8 cellular contexts compared by ENCODE assay signal in the genomic region with DNA sequence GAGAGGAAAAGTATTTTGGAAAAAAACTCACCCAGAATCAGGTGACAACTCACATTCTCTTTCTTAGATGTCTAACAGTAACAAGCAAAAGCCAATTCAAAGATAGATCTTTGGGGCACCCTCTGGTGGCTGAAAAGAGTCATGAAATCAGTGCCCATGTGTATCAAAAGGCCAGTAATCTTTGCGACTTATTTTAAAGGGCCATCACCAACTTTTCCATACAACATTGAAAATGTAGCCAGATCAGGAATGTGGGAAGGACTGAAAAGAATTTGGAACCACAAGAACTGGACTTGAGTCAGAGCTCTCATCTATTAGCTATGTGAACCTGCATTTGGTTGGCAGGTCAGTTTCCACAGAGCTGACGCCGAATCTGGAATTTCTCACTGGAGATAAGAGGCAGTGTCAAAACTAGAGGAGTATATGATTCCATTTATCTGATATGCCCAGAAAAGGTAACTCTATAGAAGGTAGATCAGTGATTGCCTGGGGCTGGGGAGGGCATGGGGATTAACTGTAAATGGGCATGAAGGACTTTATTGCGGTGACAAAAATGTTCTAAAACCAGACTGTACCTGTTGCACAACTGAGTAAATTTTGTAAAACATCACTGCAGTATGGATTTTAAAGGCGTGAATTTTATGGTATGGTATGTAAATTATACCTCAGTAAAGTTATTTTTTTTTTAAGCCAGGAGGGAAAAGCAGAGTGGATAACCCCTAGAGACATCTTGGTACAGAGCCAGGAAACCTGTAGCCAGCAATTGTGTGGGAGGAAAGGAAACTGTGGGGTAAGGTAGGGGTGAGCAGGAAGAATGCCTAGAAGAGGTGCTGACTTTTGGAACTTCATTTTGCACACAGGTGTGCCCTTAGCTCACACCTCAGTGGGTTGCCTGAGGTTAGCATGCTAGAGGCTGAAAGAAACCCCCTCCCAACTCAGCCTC.
DNase-seq lines count a peak whose midpoint lies in the region; ATAC-seq and TF ChIP-seq lines count a peak whose summit lies in the region.

No MANE protein-coding gene starts in this region.

- TF ChIP-seq CTCF in Panc1 (IDR thresholded peaks at IDR 0.05) = peak; percentile 86
- TF ChIP-seq CTCF in fibroblast of pulmonary artery (IDR thresholded peaks at IDR 0.05; ENCODE audit: low read length, missing control alignments) = peak; percentile 81
- peak in 1 of 3 donors; percentile 57 for TF ChIP-seq CTCF in omental fat pad (IDR thresholded peaks at IDR 0.05)

- POLR2A ChIA-PET in Panc1 (lab: Charles Lee) = no interaction called here

- H3K27me3 Mint-ChIP-seq in activated T-helper 1 cell treated with anti-CD3 and anti-CD28 coated beads, Interleukin-12 subunit alpha, Interleukin-12 subunit beta, Interleukin-2, Interleukin-4 antibody, amounts not matched to agents 30 ng/mL and 10 ng/mL and 1 ng/mL, durations not matched to agents 14 hours and 24 hours and 36 hours (ENCODE audit: insufficient read depth) = peaks cover 8% of the 10 kb centered on the region

- peak; percentile 88 for ATAC-seq in GM21447 (IDR thresholded peaks at IDR 0.05; ENCODE audit: unreplicated experiment)
- peak; percentile 88 for ATAC-seq in Panc1
- peak; percentile 81 for ATAC-seq in omental fat pad (ENCODE audit: low FRiP score)

- peaks cover 14% of the 10 kb centered on the region for H3K4me1 Mint-ChIP-seq in activated T-helper 1 cell treated with anti-CD3 and anti-CD28 coated beads, Interleukin-12 subunit alpha, Interleukin-12 subunit beta, Interleukin-2, Interleukin-4 antibody, amounts not matched to agents 30 ng/mL and 10 ng/mL and 1 ng/mL, durations not matched to agents 14 hours and 24 hours and 36 hours (ENCODE audit: low read depth)

- no peaks in the 10 kb centered on the region for H3K36me3 ChIP-seq in Panc1 (ENCODE audit: control insufficient read depth, insufficient read depth, low read length)

- intact Hi-C loops in Panc1 (cut with micrococcal nuclease; ENCODE audit: unreplicated experiment) = loop anchor here (1.0 to 2.0 kb wide), 2 partner anchors 212 to 494 kb away; no protein-coding TSS in a partner anchor
- intact Hi-C loops in activated T-helper 1 cell treated with anti-CD3 and anti-CD28 coated beads, Interleukin-12 subunit alpha, Interleukin-12 subunit beta, Interleukin-2, Interleukin-4 antibody, amounts not matched to agents 30 ng/mL and 10 ng/mL and 1 ng/mL, durations not matched to agents 14 hours and 24 hours and 36 hours (cut with micrococcal nuclease) = loop anchor here (1.0 to 2.0 kb wide), 6 partner anchors 23 to 494 kb away; partner anchors contain the start of gene CEP85L

- peaks cover 1% of the 10 kb centered on the region for H3K36me3 Mint-ChIP-seq in activated T-helper 1 cell treated with anti-CD3 and anti-CD28 coated beads, Interleukin-12 subunit alpha, Interleukin-12 subunit beta, Interleukin-2, Interleukin-4 antibody, amounts not matched to agents 30 ng/mL and 10 ng/mL and 1 ng/mL, durations not matched to agents 14 hours and 24 hours and 36 hours (ENCODE audit: low read depth)

- no peak overlapping the region for H3K27ac Mint-ChIP-seq in activated T-helper 1 cell treated with anti-CD3 and anti-CD28 coated beads, Interleukin-12 subunit alpha, Interleukin-12 subunit beta, Interleukin-2, Interleukin-4 antibody, amounts not matched to agents 30 ng/mL and 10 ng/mL and 1 ng/mL, durations not matched to agents 14 hours and 24 hours and 36 hours

- H3K4me3 ChIP-seq in Panc1 (ENCODE audit: low read depth in 2 of 2, low read length in 2 of 2) = no peak overlapping the region
- H3K4me3 ChIP-seq in fibroblast of pulmonary artery (replicated peaks; ENCODE audit: low read depth, low read length) = no peak overlapping the region

- H3K27me3 ChIP-seq in Panc1 (ENCODE audit: control insufficient read depth, insufficient read depth, low read length) = peaks cover 8% of the 10 kb centered on the region; the same call in 1 of the 2 replicates

- H3K4me3 Mint-ChIP-seq in activated T-helper 1 cell treated with anti-CD3 and anti-CD28 coated beads, Interleukin-12 subunit alpha, Interleukin-12 subunit beta, Interleukin-2, Interleukin-4 antibody, amounts not matched to agents 30 ng/mL and 10 ng/mL and 1 ng/mL, durations not matched to agents 14 hours and 24 hours and 36 hours = no peak overlapping the region

- no peaks in the 10 kb centered on the region for H3K4me1 ChIP-seq in Panc1 (ENCODE audit: control insufficient read depth, insufficient read depth, low read length)

- no peaks in the 10 kb centered on the region for H3K9me3 Mint-ChIP-seq in activated T-helper 1 cell treated with anti-CD3 and anti-CD28 coated beads, Interleukin-12 subunit alpha, Interleukin-12 subunit beta, Interleukin-2, Interleukin-4 antibody, amounts not matched to agents 30 ng/mL and 10 ng/mL and 1 ng/mL, durations not matched to agents 14 hours and 24 hours and 36 hours

- DNase-seq in DMS153 (lab: John Stamatoyannopoulos, UW) = peak; percentile 59
- peak; percentile 81 for DNase-seq in KBM-7
- DNase-seq in Panc1 (ENCODE audit: low read depth, low spot score) = peak; percentile 75
- DNase-seq in activated T-helper 1 cell treated with anti-CD3 and anti-CD28 coated beads, Interleukin-12 subunit alpha, Interleukin-12 subunit beta, Interleukin-2, Interleukin-4 antibody, amounts not matched to agents 30 ng/mL and 10 ng/mL and 1 ng/mL, durations not matched to agents 14 hours and 24 hours and 36 hours (ENCODE audit: low spot score) = peak; percentile 55
- DNase-seq in fibroblast of pulmonary artery (ENCODE audit: low read depth) = peak; percentile 84
- no peak for DNase-seq in omental fat pad (ENCODE audit: low spot score)
- DNase-seq in ureter (ENCODE audit: low spot score) = peak; percentile 72

- in situ Hi-C loops in KBM-7 (cut with MboI; ENCODE audit: low pct_unique_long_range_greater_than_20kb, low sequenced_read_pairs) = no loop called here
- in situ Hi-C loops in Panc1 (cut with HindIII; ENCODE audit: low pct_unique_long_range_greater_than_20kb, low sequenced_read_pairs) = no loop called here

- CTCF ChIA-PET in Panc1 (lab: Charles Lee) = no interaction called here

- no peaks in the 10 kb centered on the region for H3K9me3 ChIP-seq in Panc1 (ENCODE audit: control insufficient read depth, insufficient read depth, low read depth, low read length)

- BruUV-seq in Panc1 (replicated peaks; lab: Mats Ljungman, UMichigan) = no TSS peak

- H3K27ac ChIP-seq in Panc1 (ENCODE audit: low read length) = no peak overlapping the region
